Comparison of ENCODE assay signal across 23 cellular contexts in genomic region chr20:50821994-50822393, GRCh38. TPM values are rescaled to one million over a fixed set of nuclear protein-coding genes. Genes with fewer than 3 reads are reported as not detected.
A peak's percentile ranks its signal among the peaks of the same experiment; 100 is the strongest.
DNase-seq lines count a peak whose midpoint lies in the region; ATAC-seq, FAIRE-seq and TF ChIP-seq lines count a peak whose summit lies in the region.
"Had no signal": no experiment of that assay in that cellular context is flagged by ENCODE, and none has a peak within 500 bp of the region (broad histone marks: within the 10 kb centered on the region; RNA-seq: fewer than 3 reads in every experiment).

No MANE protein-coding gene starts in this region.

- H3K4me3 Mint-ChIP-seq in activated CD8-positive, alpha-beta T cell treated with anti-CD3 and anti-CD28 coated beads, Interleukin-2, amount 10 ng/mL, durations not matched to agents 7 days and 5 days: no peak overlapping the region
- H3K4me3 Mint-ChIP-seq in natural killer cell treated with Interleukin-12 subunit alpha and Interleukin-12 subunit beta and Interleukin-15 and Interleukin-18, amount 100 ng/mL, for 72 hours: peak overlapping the region; percentile 11
- H3K4me3 Mint-ChIP-seq in activated T-helper 17 cell treated with anti-CD3 and anti-CD28 coated beads, Interleukin-2, amount 50 U/mL, for 72 hours: no peak overlapping the region
- H3K4me3 Mint-ChIP-seq: activated naive CD4-positive, alpha-beta T cell treated with anti-CD3 and anti-CD28 coated beads for 36 hours; nephron progenitor cell; T-helper 2 cell treated with Interferon-gamma antibody and Interleukin-4, amounts not matched to agents 5 μg/mL and 100 μg/mL, for 36 hours had no signal

- in situ Hi-C loops in KBM-7 (cut with MboI; ENCODE audit: low pct_unique_long_range_greater_than_20kb, low sequenced_read_pairs): loop anchor here (25.0 kb wide), 1 partner anchor 490 kb away; no protein-coding TSS in a partner anchor

- peak overlapping the region; percentile 62 for H3K27ac Mint-ChIP-seq in activated CD8-positive, alpha-beta T cell treated with anti-CD3 and anti-CD28 coated beads, Interleukin-2, amount 10 ng/mL, durations not matched to agents 7 days and 5 days
- peak overlapping the region; percentile 73 to 76 for H3K27ac Mint-ChIP-seq in natural killer cell treated with Interleukin-12 subunit alpha and Interleukin-12 subunit beta and Interleukin-15 and Interleukin-18, amount 100 ng/mL, for 72 hours
- H3K27ac Mint-ChIP-seq in activated T-helper 17 cell treated with anti-CD3 and anti-CD28 coated beads, Interleukin-2, amount 50 U/mL, for 72 hours: no peak overlapping the region
- H3K27ac Mint-ChIP-seq: activated naive CD4-positive, alpha-beta T cell treated with anti-CD3 and anti-CD28 coated beads for 36 hours; nephron progenitor cell; T-helper 2 cell treated with Interferon-gamma antibody and Interleukin-4, amounts not matched to agents 5 μg/mL and 100 μg/mL, for 36 hours had no signal

- POLR2A ChIA-PET in activated CD8-positive, alpha-beta T cell treated with anti-CD3 and anti-CD28 coated beads, Interleukin-2, amount 10 ng/mL, durations not matched to agents 7 days and 5 days (lab: Charles Lee): interaction anchor here (0.7 kb wide), 1 partner anchor 109 kb away, joined by 3 read pairs; the partner anchor contains the start of gene ADNP

- CTCF ChIA-PET in activated CD8-positive, alpha-beta T cell treated with anti-CD3 and anti-CD28 coated beads, Interleukin-2, amount 10 ng/mL, durations not matched to agents 7 days and 5 days (lab: Charles Lee): interaction anchor here (1.0 to 5.4 kb wide), 5 partner anchors 28 to 166 kb away, joined by 3 to 39 read pairs (median 4); partner anchors contain the start of genes ADNP and BCAS4

- FAIRE-seq in GM12892 (lab: Jason Lieb, UNC): peak; percentile 78
- FAIRE-seq: colon, H1 had no signal

- no peak for DNase-seq in GM12892 (ENCODE audit: insufficient read length)
- DNase-seq in activated CD8-positive, alpha-beta T cell treated with anti-CD3 and anti-CD28 coated beads, Interleukin-2, amount 10 ng/mL, durations not matched to agents 7 days and 5 days: no peak
- DNase-seq in natural killer cell treated with Interleukin-12 subunit alpha and Interleukin-12 subunit beta and Interleukin-15 and Interleukin-18, amount 100 ng/mL, for 72 hours (ENCODE audit: low spot score): no peak
- no peak for DNase-seq in KBM-7
- DNase-seq in DMS 273 (lab: John Stamatoyannopoulos, UW; ENCODE audit: unreplicated experiment): no peak
- DNase-seq: activated naive CD4-positive, alpha-beta T cell treated with anti-CD3 and anti-CD28 coated beads for 36 hours; AML-193; Calu3; hippocampal formation; mesenchymal stem cell; NCI-H1092; NCI-H2107; NCI-H526; nephron progenitor cell; stimulated activated CD8-positive, alpha-beta memory T cell treated with anti-CD3 and anti-CD28 coated beads, Interleukin-4, amount 100 ng/mL, for 48 hours; testis had no signal

- H3K4me1 Mint-ChIP-seq in activated CD8-positive, alpha-beta T cell treated with anti-CD3 and anti-CD28 coated beads, Interleukin-2, amount 10 ng/mL, durations not matched to agents 7 days and 5 days (ENCODE audit: low read depth): peaks cover 51% of the 10 kb centered on the region
- peaks cover 29 to 35% of the 10 kb centered on the region in 2 donors for H3K4me1 Mint-ChIP-seq in natural killer cell treated with Interleukin-12 subunit alpha and Interleukin-12 subunit beta and Interleukin-15 and Interleukin-18, amount 100 ng/mL, for 72 hours (ENCODE audit: low read depth in 2 of 2)
- H3K4me1 Mint-ChIP-seq in activated T-helper 17 cell treated with anti-CD3 and anti-CD28 coated beads, Interleukin-2, amount 50 U/mL, for 72 hours: peaks cover 7% of the 10 kb centered on the region

- no peak for TF ChIP-seq POLR2A in GM12892 (IDR thresholded peaks at IDR 0.05; ENCODE audit: low read depth, low read length)

- peaks cover 40% of the 10 kb centered on the region for H3K36me3 Mint-ChIP-seq in activated CD8-positive, alpha-beta T cell treated with anti-CD3 and anti-CD28 coated beads, Interleukin-2, amount 10 ng/mL, durations not matched to agents 7 days and 5 days (ENCODE audit: low read depth)
- peaks cover 4% of the 10 kb centered on the region for H3K36me3 Mint-ChIP-seq in natural killer cell treated with Interleukin-12 subunit alpha and Interleukin-12 subunit beta and Interleukin-15 and Interleukin-18, amount 100 ng/mL, for 72 hours
- no peaks in the 10 kb centered on the region for H3K36me3 Mint-ChIP-seq in activated T-helper 17 cell treated with anti-CD3 and anti-CD28 coated beads, Interleukin-2, amount 50 U/mL, for 72 hours (ENCODE audit: low read depth)

- ATAC-seq in GM21786 (IDR thresholded peaks at IDR 0.05; ENCODE audit: unreplicated experiment) (peak; percentile 30), GM19452 (IDR thresholded peaks at IDR 0.05; ENCODE audit: unreplicated experiment) (no peak)
- ATAC-seq in activated CD8-positive, alpha-beta T cell treated with anti-CD3 and anti-CD28 coated beads, Interleukin-2, amount 10 ng/mL, durations not matched to agents 7 days and 5 days: no peak
- ATAC-seq in natural killer cell treated with Interleukin-12 subunit alpha and Interleukin-12 subunit beta and Interleukin-15 and Interleukin-18, amount 100 ng/mL, for 72 hours: no peak
- no peak for ATAC-seq in activated T-helper 17 cell treated with anti-CD3 and anti-CD28 coated beads, Interleukin-2, amount 50 U/mL, for 72 hours (replicated peaks)
- ATAC-seq: activated CD4-positive, CD25-positive, alpha-beta regulatory T cell treated with anti-CD3 and anti-CD28 coated beads, Interleukin-2, amount 50 U/mL, for 24 hours had no signal

- no peaks in the 10 kb centered on the region for H3K27me3 Mint-ChIP-seq in activated CD8-positive, alpha-beta T cell treated with anti-CD3 and anti-CD28 coated beads, Interleukin-2, amount 10 ng/mL, durations not matched to agents 7 days and 5 days (ENCODE audit: low read depth)
- H3K27me3 Mint-ChIP-seq in natural killer cell treated with Interleukin-12 subunit alpha and Interleukin-12 subunit beta and Interleukin-15 and Interleukin-18, amount 100 ng/mL, for 72 hours: no peaks in the 10 kb centered on the region
- no peaks in the 10 kb centered on the region for H3K27me3 Mint-ChIP-seq in activated T-helper 17 cell treated with anti-CD3 and anti-CD28 coated beads, Interleukin-2, amount 50 U/mL, for 72 hours

- H3K9me3 Mint-ChIP-seq in activated CD8-positive, alpha-beta T cell treated with anti-CD3 and anti-CD28 coated beads, Interleukin-2, amount 10 ng/mL, durations not matched to agents 7 days and 5 days (ENCODE audit: insufficient read depth): no peaks in the 10 kb centered on the region
- H3K9me3 Mint-ChIP-seq in natural killer cell treated with Interleukin-12 subunit alpha and Interleukin-12 subunit beta and Interleukin-15 and Interleukin-18, amount 100 ng/mL, for 72 hours: no peaks in the 10 kb centered on the region
- H3K9me3 Mint-ChIP-seq in activated T-helper 17 cell treated with anti-CD3 and anti-CD28 coated beads, Interleukin-2, amount 50 U/mL, for 72 hours: peaks cover 4% of the 10 kb centered on the region
- H3K9me3 Mint-ChIP-seq: activated naive CD4-positive, alpha-beta T cell treated with anti-CD3 and anti-CD28 coated beads for 36 hours; nephron progenitor cell had no signal

RNA-seq across cellular contexts. Expression of gene BCAS4, which starts 27.1 kb away (rescaled TPM):
- 54.0 TPM for polyA plus RNA-seq in GM12892 (2012; ENCODE audit: missing spikeins)
- total RNA-seq in activated CD8-positive, alpha-beta T cell treated with anti-CD3 and anti-CD28 coated beads, Interleukin-2, amount 10 ng/mL, durations not matched to agents 7 days and 5 days: 10 to 100 TPM; 29.3 to 32.6 TPM
- 10 to 100 TPM in 1 of 2 donors, 1 to 10 TPM in 1; 6.7 to 15.0 TPM for total RNA-seq in natural killer cell treated with Interleukin-12 subunit alpha and Interleukin-12 subunit beta and Interleukin-15 and Interleukin-18, amount 100 ng/mL, for 72 hours
- 1 to 10 TPM; 3.8 to 9.7 TPM for total RNA-seq in activated T-helper 17 cell treated with anti-CD3 and anti-CD28 coated beads, Interleukin-2, amount 50 U/mL, for 72 hours
